In genomic region chr3:196697270-196697669, GRCh38 we compare ENCODE assay signal across 1 cellular context.
TF ChIP-seq lines count a peak whose summit lies in the region.

No MANE protein-coding gene starts in this region.

TF ChIP-seq in GM12878, 131 proteins besides CTCF, POLR2A, EP300 and RAD21:
- TF ChIP-seq ESRRA (IDR thresholded peaks at IDR 0.05; ENCODE audit: low read length): no peak
- no peak for TF ChIP-seq ZNF24 (IDR thresholded peaks at IDR 0.05)
- TF ChIP-seq MTA2 (IDR thresholded peaks at IDR 0.05; ENCODE audit: low read depth): no peak
- TF ChIP-seq MXI1 (IDR thresholded peaks at IDR 0.05; ENCODE audit: low read depth, low read length): no peak
- peak; percentile 74 for TF ChIP-seq MEF2B (IDR thresholded peaks at IDR 0.05; ENCODE audit: partially characterized antibody, poor library complexity, severe bottlenecking)
- 0 out of 2 replicates have a peak, but pooled peaks have one; percentile 44 for TF ChIP-seq SMARCA5 (IDR thresholded peaks at IDR 0.05)
